Comparison of ENCODE assay signal across 8 cellular contexts in genomic region chr1:212700597-212700891, GRCh38. TPM values are rescaled to one million over a fixed set of nuclear protein-coding genes. Genes with fewer than 3 reads are reported as not detected.
DNase-seq lines count a peak whose midpoint lies in the region; ATAC-seq lines count a peak whose summit lies in the region.

No MANE protein-coding gene starts in this region.

- peaks cover 17% of the 10 kb centered on the region for H3K4me1 ChIP-seq in CD8-positive, alpha-beta memory T cell (ENCODE audit: insufficient read depth, low read length)

- H3K27me3 Mint-ChIP-seq in CD8-positive, alpha-beta memory T cell: peaks cover 0 to 1% of the 10 kb centered on the region in 2 donors
- peaks cover 24 to 34% of the 10 kb centered on the region in 2 donors for H3K27me3 Mint-ChIP-seq in natural killer cell treated with Interleukin-12 subunit alpha and Interleukin-12 subunit beta and Interleukin-15 and Interleukin-18, amount 100 ng/mL, for 72 hours

- no peaks in the 10 kb centered on the region for H3K9me3 Mint-ChIP-seq in CD8-positive, alpha-beta memory T cell
- H3K9me3 Mint-ChIP-seq in natural killer cell treated with Interleukin-12 subunit alpha and Interleukin-12 subunit beta and Interleukin-15 and Interleukin-18, amount 100 ng/mL, for 72 hours: no peaks in the 10 kb centered on the region

- H3K4me3 ChIP-seq in CD8-positive, alpha-beta memory T cell (ENCODE audit: low read length): peak overlapping the region; percentile 55
- H3K4me3 ChIP-seq in Jurkat, Clone E6-1 (ENCODE audit: low read length): peak overlapping the region; percentile 66

- H3K9me3 ChIP-seq in CD8-positive, alpha-beta memory T cell (ENCODE audit: low read length): no peaks in the 10 kb centered on the region

- DNase-seq in CD8-positive, alpha-beta memory T cell: no peak
- DNase-seq in Jurkat, Clone E6-1 (ENCODE audit: low read depth, low spot score): no peak
- DNase-seq in dermis blood vessel endothelial cell (peak; percentile 29), 8988T (no peak), iPS-NIHi7 (ENCODE audit: extremely low spot score) (no peak)
- DNase-seq in natural killer cell treated with Interleukin-12 subunit alpha and Interleukin-12 subunit beta and Interleukin-15 and Interleukin-18, amount 100 ng/mL, for 72 hours (ENCODE audit: low spot score): no peak
- no peak for DNase-seq in central memory CD4-positive, alpha-beta T cell
- no peak for DNase-seq in stimulated activated CD4-positive, alpha-beta T cell treated with anti-CD3 and anti-CD28 coated beads, Interleukin-1b, Interleukin-23, amount 100 ng/mL, for 48 hours

- POLR2A ChIA-PET in CD8-positive, alpha-beta memory T cell (lab: Charles Lee): no interaction called here

- H3K27me3 ChIP-seq in CD8-positive, alpha-beta memory T cell (ENCODE audit: insufficient read depth, low read length, poor library complexity, severe bottlenecking): peaks cover 4% of the 10 kb centered on the region

- CTCF ChIA-PET in CD8-positive, alpha-beta memory T cell (lab: Charles Lee): interaction anchor here (1.4 to 1.8 kb wide), 2 partner anchors 8 to 295 kb away, joined by 3 to 6 read pairs; no protein-coding TSS in a partner anchor

- H3K4me3 Mint-ChIP-seq in CD8-positive, alpha-beta memory T cell: peak overlapping the region; percentile 85 to 93 (median 88)
- H3K4me3 Mint-ChIP-seq in natural killer cell treated with Interleukin-12 subunit alpha and Interleukin-12 subunit beta and Interleukin-15 and Interleukin-18, amount 100 ng/mL, for 72 hours: peak overlapping the region; percentile 83

- H3K27ac ChIP-seq in CD8-positive, alpha-beta memory T cell (ENCODE audit: low read depth, low read length): no peak overlapping the region

- peaks cover 0 to 2% (median 0%) of the 10 kb centered on the region in 3 donors for H3K36me3 Mint-ChIP-seq in CD8-positive, alpha-beta memory T cell
- peaks cover 23% of the 10 kb centered on the region for H3K36me3 Mint-ChIP-seq in natural killer cell treated with Interleukin-12 subunit alpha and Interleukin-12 subunit beta and Interleukin-15 and Interleukin-18, amount 100 ng/mL, for 72 hours

- peak in 1 of 2 donors; percentile 2 for ATAC-seq in natural killer cell treated with Interleukin-12 subunit alpha and Interleukin-12 subunit beta and Interleukin-15 and Interleukin-18, amount 100 ng/mL, for 72 hours

- H3K27ac Mint-ChIP-seq in CD8-positive, alpha-beta memory T cell: peak overlapping the region; percentile 46 to 91 (median 90)
- H3K27ac Mint-ChIP-seq in natural killer cell treated with Interleukin-12 subunit alpha and Interleukin-12 subunit beta and Interleukin-15 and Interleukin-18, amount 100 ng/mL, for 72 hours: peak overlapping the region in 1 of 2 donors; percentile 45

- H3K4me1 Mint-ChIP-seq in CD8-positive, alpha-beta memory T cell: peaks cover 50 to 78% (median 59%) of the 10 kb centered on the region in 3 donors
- H3K4me1 Mint-ChIP-seq in natural killer cell treated with Interleukin-12 subunit alpha and Interleukin-12 subunit beta and Interleukin-15 and Interleukin-18, amount 100 ng/mL, for 72 hours (ENCODE audit: low read depth in 2 of 2): peaks cover 39 to 66% of the 10 kb centered on the region in 2 donors

- no peaks in the 10 kb centered on the region for H3K36me3 ChIP-seq in CD8-positive, alpha-beta memory T cell (ENCODE audit: insufficient read depth, low read length)

RNA-seq across cellular contexts. Expression of gene BATF3, which starts 0.9 kb away (rescaled TPM):
- 100 to 1,000 TPM; 147 to 159 TPM for total RNA-seq in CD8-positive, alpha-beta memory T cell
- 0.84 TPM for polyA plus RNA-seq in CD8-positive, alpha-beta memory T cell
- 65.0 TPM for polyA plus RNA-seq in Jurkat, Clone E6-1 (2012; ENCODE audit: insufficient read depth, insufficient read length)
- 1.7 and 2.4 TPM in 2 replicates for total RNA-seq in dermis blood vessel endothelial cell
- 100 to 1,000 TPM in 1 of 2 donors, 10 to 100 TPM in 1; 46.6 to 137 TPM for total RNA-seq in natural killer cell treated with Interleukin-12 subunit alpha and Interleukin-12 subunit beta and Interleukin-15 and Interleukin-18, amount 100 ng/mL, for 72 hours

Comparison
In these comparisons a context has a peak if more than half of its experiments do, and no peak if none do; other contexts are left out.
1. RNA of gene BATF3, which starts 0.9 kb away (total RNA-seq): 147 to 159 TPM in CD8-positive, alpha-beta memory T cell and 46.6 to 137 TPM in natural killer cell treated with Interleukin-12 subunit alpha and Interleukin-12 subunit beta and Interleukin-15 and Interleukin-18, amount 100 ng/mL, for 72 hours; 1.7 to 2.4 TPM in dermis blood vessel endothelial cell; every median in the first group is over 10 times any median in the second.